16 cellular contexts compared by ENCODE assay signal in the genomic region with DNA sequence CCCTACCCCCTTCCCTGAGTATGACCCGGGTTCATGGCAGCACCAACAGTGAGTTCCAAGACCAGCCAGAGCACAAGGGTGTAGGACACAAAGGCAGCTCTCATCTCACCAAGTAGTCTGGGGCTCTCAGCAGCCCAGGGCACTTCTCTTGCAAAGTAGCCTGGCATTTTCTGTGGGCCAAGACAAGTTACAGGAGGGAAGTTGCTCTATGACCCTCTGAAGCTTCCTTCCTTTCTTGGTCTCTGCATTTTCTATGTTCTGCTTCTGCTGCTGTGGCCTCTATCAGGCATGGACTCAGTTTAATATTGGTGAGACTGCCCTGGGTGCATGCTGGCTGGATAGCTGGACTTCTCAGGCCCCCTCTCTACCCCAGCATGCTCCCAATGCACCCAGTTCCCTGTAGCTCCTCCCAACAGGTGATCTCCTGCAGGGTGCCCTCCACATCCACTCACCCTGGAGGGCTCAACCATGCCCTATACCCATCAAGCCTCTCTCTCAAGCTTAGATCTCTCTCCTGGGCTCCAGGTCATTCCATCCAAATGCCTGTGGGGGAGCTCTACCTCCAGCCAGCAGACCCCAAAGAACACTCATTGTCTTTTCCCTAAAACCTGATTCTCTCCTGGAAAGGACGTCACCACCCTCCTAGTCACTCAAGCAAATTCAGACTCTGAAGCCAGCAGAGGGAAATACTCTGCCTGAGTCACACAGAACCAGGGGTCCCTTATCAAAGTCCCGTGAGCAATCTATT. TPM values are rescaled to one million over a fixed set of nuclear protein-coding genes. Genes with fewer than 3 reads are reported as not detected.
DNase-seq lines count a peak whose midpoint lies in the region; ATAC-seq and TF ChIP-seq lines count a peak whose summit lies in the region.
"Had no signal": no experiment of that assay in that cellular context is flagged by ENCODE, and none has a peak within 500 bp of the region (broad histone marks: within the 10 kb centered on the region; RNA-seq: fewer than 3 reads in every experiment).

No MANE protein-coding gene starts in this region.

- 0 out of 3 replicates have a peak, but pooled peaks have one; percentile 31 for ATAC-seq in SK-N-SH treated with all-trans-retinoic acid at 6 μM for 48 hours
- no peak; the same call in 2 of the 3 replicates for ATAC-seq in RWPE2 (ENCODE audit: low read depth)
- no peak for ATAC-seq in stimulated activated effector memory CD8-positive, alpha-beta T cell treated with anti-CD3 and anti-CD28 coated beads, Interleukin-12 subunit alpha, Interleukin-12 subunit beta, amount 100 ng/mL, for 72 hours
- no peak for ATAC-seq in HG03432 (IDR thresholded peaks at IDR 0.05; ENCODE audit: unreplicated experiment)
- ATAC-seq in GM18867 (IDR thresholded peaks at IDR 0.05; ENCODE audit: unreplicated experiment) = no peak
- ATAC-seq: stimulated activated naive CD8-positive, alpha-beta T cell treated with anti-CD3 and anti-CD28 coated beads, Interleukin-15, Interleukin-2, amounts not matched to agents 100 U/mL and 50 U/mL, for 24 hours had no signal

- WGBS in SK-N-SH (ENCODE audit: low lambda C conversion rate) = 94% methylated on average over 3 of the region's 3 CpGs

- TF ChIP-seq RAD21 in SK-N-SH (IDR thresholded peaks at IDR 0.05; ENCODE audit: low read length) = no peak

- no peaks in the 10 kb centered on the region for H3K36me3 ChIP-seq in SK-N-SH (replicated peaks in 1 of 2; ENCODE audit: control insufficient read depth in 1 of 2, insufficient read depth in 2 of 2, low read length in 1 of 2)
- H3K36me3 ChIP-seq in RWPE2 (ENCODE audit: low read depth) = peaks cover 97% of the 10 kb centered on the region

- DNase-seq in SK-N-SH = no peak
- DNase-seq in RWPE2 (ENCODE audit: low spot score) = no peak
- peak; percentile 58 for DNase-seq in iPS-NIHi7 (ENCODE audit: extremely low spot score)
- no peak for DNase-seq in stimulated activated effector memory CD8-positive, alpha-beta T cell treated with anti-CD3 and anti-CD28 coated beads, Interleukin-12 subunit alpha, Interleukin-12 subunit beta, amount 100 ng/mL, for 72 hours (ENCODE audit: low spot score in 2 of 2)
- DNase-seq in NCI-H526 treated with DMSO at 0.1 percent for 48 hours (lab: John Stamatoyannopoulos, UW) = no peak
- DNase-seq: activated gamma-delta T cell; HFFc6; NCI-H2029 treated with DMSO at 0.1 percent for 48 hours; NCI-H748 treated with DMSO at 0.1 percent for 48 hours; nephron progenitor cell; stimulated activated naive CD8-positive, alpha-beta T cell treated with anti-CD3 and anti-CD28 coated beads, Interleukin-15, Interleukin-2, amounts not matched to agents 100 U/mL and 50 U/mL, for 24 hours had no signal

- H3K27ac ChIP-seq in SK-N-SH (ENCODE audit: low read depth in 2 of 2, low read length in 1 of 2) (no peak overlapping the region), RWPE2 (ENCODE audit: poor library complexity, severe bottlenecking) (peak overlapping the region; percentile 0)
- H3K27ac ChIP-seq: ascending aorta, vagina had no signal

- CTCF ChIA-PET in SK-N-SH (lab: Yijun Ruan, JAX) = interaction anchor here (0.7 to 1.8 kb wide), 9 partner anchors 8 to 171 kb away, joined by 3 to 11 read pairs (median 5); a partner anchor contains a TSS

- no peaks in the 10 kb centered on the region for H3K9me3 Mint-ChIP-seq in stimulated activated effector memory CD8-positive, alpha-beta T cell treated with anti-CD3 and anti-CD28 coated beads, Interleukin-12 subunit alpha, Interleukin-12 subunit beta, amount 100 ng/mL, for 72 hours
- H3K9me3 Mint-ChIP-seq: HFFc6, nephron progenitor cell had no signal

- H3K4me1 Mint-ChIP-seq in stimulated activated effector memory CD8-positive, alpha-beta T cell treated with anti-CD3 and anti-CD28 coated beads, Interleukin-12 subunit alpha, Interleukin-12 subunit beta, amount 100 ng/mL, for 72 hours = no peaks in the 10 kb centered on the region

- H3K79me2 ChIP-seq in SK-N-SH (ENCODE audit: insufficient read depth) = no peaks in the 10 kb centered on the region

- H3K4me3 Mint-ChIP-seq in stimulated activated effector memory CD8-positive, alpha-beta T cell treated with anti-CD3 and anti-CD28 coated beads, Interleukin-12 subunit alpha, Interleukin-12 subunit beta, amount 100 ng/mL, for 72 hours = no peak overlapping the region
- H3K4me3 Mint-ChIP-seq: HFFc6, nephron progenitor cell had no signal

- H2AFZ ChIP-seq in SK-N-SH (ENCODE audit: low read depth) = no peak overlapping the region

- H3K4me1 ChIP-seq in SK-N-SH (ENCODE audit: control insufficient read depth in 1 of 2, insufficient read depth in 2 of 2, low read depth in 1 of 2, low read length in 1 of 2) = no peaks in the 10 kb centered on the region
- H3K4me1 ChIP-seq in RWPE2 (ENCODE audit: insufficient read depth, poor library complexity, severe bottlenecking) = peaks cover 30% of the 10 kb centered on the region
- H3K4me1 ChIP-seq: ascending aorta, vagina had no signal

- H3K9me3 ChIP-seq in SK-N-SH = no peaks in the 10 kb centered on the region
- no peaks in the 10 kb centered on the region for H3K9me3 ChIP-seq in RWPE2 (ENCODE audit: severe bottlenecking)
- H3K9me3 ChIP-seq: ascending aorta, vagina had no signal

- H4K20me1 ChIP-seq in SK-N-SH (ENCODE audit: insufficient read depth) = no peaks in the 10 kb centered on the region

- H3K27me3 ChIP-seq in SK-N-SH (ENCODE audit: insufficient read depth) = no peaks in the 10 kb centered on the region
- no peaks in the 10 kb centered on the region for H3K27me3 ChIP-seq in RWPE2 (ENCODE audit: insufficient read depth, poor library complexity, severe bottlenecking)
- H3K27me3 ChIP-seq: ascending aorta, vagina had no signal

- TF ChIP-seq CTCF in SK-N-SH (IDR thresholded peaks at IDR 0.05) (no peak), RWPE2 (IDR thresholded peaks at IDR 0.05; ENCODE audit: poor library complexity, severe bottlenecking) (no peak)

- no peak overlapping the region for H3K4me2 ChIP-seq in SK-N-SH

- H3K9ac ChIP-seq in SK-N-SH = no peak overlapping the region

- H3K9me2 ChIP-seq in SK-N-SH = no peaks in the 10 kb centered on the region

- H3K36me3 Mint-ChIP-seq in stimulated activated effector memory CD8-positive, alpha-beta T cell treated with anti-CD3 and anti-CD28 coated beads, Interleukin-12 subunit alpha, Interleukin-12 subunit beta, amount 100 ng/mL, for 72 hours = peaks cover 8% of the 10 kb centered on the region

- H3K4me3 ChIP-seq in SK-N-SH (ENCODE audit: low read depth in 2 of 2, low read length in 1 of 2) (no peak overlapping the region), RWPE2 (ENCODE audit: severe bottlenecking) (no peak overlapping the region)
- H3K4me3 ChIP-seq: ascending aorta, vagina had no signal

- POLR2A ChIA-PET in SK-N-SH (lab: Yijun Ruan, JAX) = no interaction called here

- H3F3A ChIP-seq in SK-N-SH (replicated peaks; ENCODE audit: insufficient read depth) = no peaks in the 10 kb centered on the region

- no peak for TF ChIP-seq EP300 in SK-N-SH (IDR thresholded peaks at IDR 0.05; ENCODE audit: borderline replicate concordance in 1 of 2, low read depth in 1 of 2, low read length in 1 of 2)

- H3K27ac Mint-ChIP-seq in stimulated activated effector memory CD8-positive, alpha-beta T cell treated with anti-CD3 and anti-CD28 coated beads, Interleukin-12 subunit alpha, Interleukin-12 subunit beta, amount 100 ng/mL, for 72 hours = peak overlapping the region; percentile 57
- H3K27ac Mint-ChIP-seq: HFFc6, nephron progenitor cell had no signal

TF ChIP-seq in SK-N-SH treated with all-trans-retinoic acid at 6 μM for 48 hours, 23 proteins besides CTCF, POLR2A, EP300 and RAD21 (continues in another document):
- no peak for TF ChIP-seq TOX (CRISPR knock-in tag; IDR thresholded peaks at IDR 0.05; ENCODE audit: borderline replicate concordance)
- no peak for TF ChIP-seq ZFP3 (CRISPR knock-in tag; IDR thresholded peaks at IDR 0.05)
- TF ChIP-seq, protein P1, sequence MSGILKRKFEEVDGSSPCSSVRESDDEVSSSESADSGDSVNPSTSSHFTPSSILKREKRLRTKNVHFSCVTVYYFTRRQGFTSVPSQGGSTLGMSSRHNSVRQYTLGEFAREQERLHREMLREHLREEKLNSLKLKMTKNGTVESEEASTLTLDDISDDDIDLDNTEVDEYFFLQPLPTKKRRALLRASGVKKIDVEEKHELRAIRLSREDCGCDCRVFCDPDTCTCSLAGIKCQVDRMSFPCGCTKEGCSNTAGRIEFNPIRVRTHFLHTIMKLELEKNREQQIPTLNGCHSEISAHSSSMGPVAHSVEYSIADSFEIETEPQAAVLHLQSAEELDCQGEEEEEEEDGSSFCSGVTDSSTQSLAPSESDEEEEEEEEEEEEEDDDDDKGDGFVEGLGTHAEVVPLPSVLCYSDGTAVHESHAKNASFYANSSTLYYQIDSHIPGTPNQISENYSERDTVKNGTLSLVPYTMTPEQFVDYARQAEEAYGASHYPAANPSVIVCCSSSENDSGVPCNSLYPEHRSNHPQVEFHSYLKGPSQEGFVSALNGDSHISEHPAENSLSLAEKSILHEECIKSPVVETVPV (CRISPR knock-in tag; IDR thresholded peaks at IDR 0.05) = no peak
- TF ChIP-seq ESRRG (CRISPR knock-in tag; IDR thresholded peaks at IDR 0.05) = no peak
- no peak for TF ChIP-seq TCF4 (CRISPR knock-in tag; IDR thresholded peaks at IDR 0.05; ENCODE audit: borderline replicate concordance)

TF ChIP-seq in SK-N-SH, 30 proteins besides CTCF, POLR2A, EP300 and RAD21 (continues in another document):
- no peak for TF ChIP-seq FOSL2 (IDR thresholded peaks at IDR 0.05; ENCODE audit: borderline replicate concordance, low read depth)
- no peak for TF ChIP-seq MXI1 (IDR thresholded peaks at IDR 0.05; ENCODE audit: low read depth, low read length)
- TF ChIP-seq, protein P2, sequence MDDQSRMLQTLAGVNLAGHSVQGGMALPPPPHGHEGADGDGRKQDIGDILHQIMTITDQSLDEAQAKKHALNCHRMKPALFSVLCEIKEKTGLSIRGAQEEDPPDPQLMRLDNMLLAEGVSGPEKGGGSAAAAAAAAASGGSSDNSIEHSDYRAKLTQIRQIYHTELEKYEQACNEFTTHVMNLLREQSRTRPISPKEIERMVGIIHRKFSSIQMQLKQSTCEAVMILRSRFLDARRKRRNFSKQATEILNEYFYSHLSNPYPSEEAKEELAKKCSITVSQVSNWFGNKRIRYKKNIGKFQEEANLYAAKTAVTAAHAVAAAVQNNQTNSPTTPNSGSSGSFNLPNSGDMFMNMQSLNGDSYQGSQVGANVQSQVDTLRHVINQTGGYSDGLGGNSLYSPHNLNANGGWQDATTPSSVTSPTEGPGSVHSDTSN (IDR thresholded peaks at IDR 0.05) = no peak
- TF ChIP-seq JUND (IDR thresholded peaks at IDR 0.05) = no peak

RNA-seq across cellular contexts. Expression of a gene that starts 13.9 kb away (rescaled TPM):
- 5.1 and 5.6 TPM in 2 replicates for polyA plus RNA-seq in SK-N-SH (2012; rRNA removed)
- 2.1 and 3.2 TPM in 2 replicates for polyA plus RNA-seq in SK-N-SH (2012; cell fraction: cytosol; rRNA removed)
- 9.4 and 10.6 TPM in 2 replicates for polyA plus RNA-seq in SK-N-SH (2012; cell fraction: nucleus; rRNA removed)

RNA-seq across cellular contexts. Expression of a gene that starts 49.1 kb away (rescaled TPM):
- 2.3 and 2.7 TPM in 2 replicates for polyA plus RNA-seq in SK-N-SH (2012; rRNA removed)
- 1.7 and 2.1 TPM in 2 replicates for polyA plus RNA-seq in SK-N-SH (2012; cell fraction: cytosol; rRNA removed)
- polyA plus RNA-seq in SK-N-SH (2012; cell fraction: nucleus; rRNA removed) = 1.6 and 2.0 TPM in 2 replicates
